Comparison of ENCODE assay signal across 22 cellular contexts in the genomic region with DNA sequence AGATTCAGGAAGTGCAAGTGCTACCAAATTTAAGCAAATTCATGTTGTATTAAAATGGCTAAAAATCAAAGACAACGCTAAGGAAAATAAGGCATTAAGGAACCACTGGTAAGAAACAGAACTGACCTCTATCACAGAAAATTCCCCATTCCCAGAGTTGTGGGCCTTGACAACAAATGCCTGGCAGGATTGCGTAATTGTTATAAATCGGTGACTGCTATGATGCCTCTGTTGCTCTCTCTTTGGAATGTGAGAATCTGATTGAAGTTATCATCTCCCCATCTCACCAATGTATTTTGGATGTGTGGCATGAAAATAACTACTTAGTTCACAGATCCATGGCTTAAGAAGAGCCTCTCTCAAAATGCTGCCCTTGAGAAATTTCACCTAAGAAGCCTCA.
"Had no signal": no experiment of that assay in that cellular context is flagged by ENCODE, and none has a peak within 500 bp of the region (broad histone marks: within the 10 kb centered on the region; RNA-seq: fewer than 3 reads in every experiment).

No MANE protein-coding gene starts in this region.

- H3K9me3 ChIP-seq: MG63, SJSA1 had no signal

- H3K27me3 ChIP-seq: MG63, SJSA1 had no signal

- DNase-seq: Karpas-422, KG1, MG63, NCI-H1092, NCI-H1105 treated with DMSO at 0.1 percent for 48 hours, NCI-H1417 treated with DMSO at 0.1 percent for 48 hours, NCI-H146, NCI-H1694 treated with DMSO at 0.1 percent for 48 hours, NCI-H1930, NCI-H2081, NCI-H2107, NCI-H2227 treated with DMSO at 0.1 percent for 48 hours, NCI-H524, NCI-H526 treated with DMSO at 0.1 percent for 48 hours, NCI-H748 treated with DMSO at 0.1 percent for 48 hours, Right ventricle myocardium superior, RPMI8226, SIG-M5 had no signal

- H3K4me3 ChIP-seq: MG63, SJSA1, SK-N-MC had no signal

- H3K9me3 Mint-ChIP-seq: IgD-negative memory B cell had no signal

- H3K27me3 Mint-ChIP-seq: IgD-negative memory B cell had no signal

- H3K36me3 Mint-ChIP-seq: IgD-negative memory B cell had no signal

- H3K27ac Mint-ChIP-seq: IgD-negative memory B cell had no signal

- FAIRE-seq: RCC 7860 had no signal

- H3K27ac ChIP-seq: SJSA1, SK-N-MC had no signal

- H3K4me3 Mint-ChIP-seq: IgD-negative memory B cell had no signal

- H3K36me3 ChIP-seq: MG63, SJSA1 had no signal
